In genomic region chr11:1279674-1280055, GRCh38 we compare ENCODE assay signal across 29 cellular contexts. TPM values are rescaled to one million over a fixed set of nuclear protein-coding genes. Genes with fewer than 3 reads are reported as not detected.
"Had no signal": no experiment of that assay in that cellular context is flagged by ENCODE, and none has a peak within 500 bp of the region (broad histone marks: within the 10 kb centered on the region; RNA-seq: fewer than 3 reads in every experiment).

No MANE protein-coding gene starts in this region.

- H3K27ac ChIP-seq: esophagus squamous epithelium, gastroesophageal sphincter, hepatocyte, lower lobe of right lung, neural progenitor cell, pancreas, right lobe of liver, testis, tibial nerve, upper lobe of right lung, vagina had no signal

- H3K4me3 ChIP-seq: esophagus squamous epithelium, gastroesophageal sphincter, hepatocyte, lower lobe of right lung, neural progenitor cell, pancreas, right lobe of liver, testis, tibial nerve, upper lobe of right lung, vagina had no signal

- DNase-seq: effector memory CD8-positive, alpha-beta T cell; esophagus squamous epithelium; foreskin fibroblast; kidney glomerular epithelial cell; stimulated activated CD4-positive, alpha-beta T cell treated with anti-CD3 and anti-CD28 coated beads, Interleukin-15, amount 100 ng/mL, for 24 hours; stimulated activated CD4-positive, alpha-beta T cell treated with anti-CD3 and anti-CD28 coated beads, Interleukin-1b, Interleukin-23, amount 100 ng/mL, for 48 hours; stimulated activated CD4-positive, alpha-beta T cell treated with anti-CD3 and anti-CD28 coated beads, Interleukin-4, amount 100 ng/mL, for 24 hours; stimulated activated naive CD8-positive, alpha-beta T cell treated with anti-CD3 and anti-CD28 coated beads, Interleukin-15, amount 100 ng/mL, for 72 hours; testis; upper lobe of right lung had no signal

- H3K79me2 ChIP-seq: hepatocyte had no signal

- H3K4me1 ChIP-seq: neural progenitor cell, pancreas, right lobe of liver, testis, vagina had no signal

- ATAC-seq: effector memory CD8-positive, alpha-beta T cell; gastroesophageal sphincter; left lobe of liver; lower lobe of right lung; pancreas; right lobe of liver; stimulated activated memory B cell treated with anti-CD40 and anti-IgM and Interleukin-4, amounts not matched to agents 10 μg/mL and 1 μg/mL and 100 μg/mL, for 72 hours; stimulated activated naive CD8-positive, alpha-beta T cell treated with anti-CD3 and anti-CD28 coated beads, Interleukin-15, amount 100 ng/mL, for 72 hours; upper lobe of right lung had no signal

- H3K9me3 Mint-ChIP-seq: dendritic cell treated with granulocyte-macrophage colony-stimulating factor and Interleukin-4, amounts not matched to agents 40 ng/mL and 50 ng/mL, for 4 days; effector memory CD8-positive, alpha-beta T cell; memory B cell; mesothelial cell of epicardium; natural killer cell treated with Interleukin-12 subunit alpha and Interleukin-12 subunit beta and Interleukin-15 and Interleukin-18, amount 100 ng/mL, for 72 hours; neural progenitor cell; stimulated activated memory B cell treated with anti-CD40 and anti-IgM and Interleukin-4, amounts not matched to agents 10 μg/mL and 1 μg/mL and 100 μg/mL, for 72 hours; stimulated activated naive CD8-positive, alpha-beta T cell treated with anti-CD3 and anti-CD28 coated beads, Interleukin-15, amount 100 ng/mL, for 72 hours had no signal

- H3K27me3 ChIP-seq: esophagus squamous epithelium, gastroesophageal sphincter, hepatocyte, neural progenitor cell, pancreas, right lobe of liver, testis, tibial nerve, upper lobe of right lung, vagina had no signal

- H3K27me3 Mint-ChIP-seq: dendritic cell treated with granulocyte-macrophage colony-stimulating factor and Interleukin-4, amounts not matched to agents 40 ng/mL and 50 ng/mL, for 4 days; effector memory CD8-positive, alpha-beta T cell; memory B cell; natural killer cell treated with Interleukin-12 subunit alpha and Interleukin-12 subunit beta and Interleukin-15 and Interleukin-18, amount 100 ng/mL, for 72 hours; progenitor cell of endocrine pancreas; stimulated activated memory B cell treated with anti-CD40 and anti-IgM and Interleukin-4, amounts not matched to agents 10 μg/mL and 1 μg/mL and 100 μg/mL, for 72 hours; stimulated activated naive CD8-positive, alpha-beta T cell treated with anti-CD3 and anti-CD28 coated beads, Interleukin-15, amount 100 ng/mL, for 72 hours had no signal

- H3K36me3 Mint-ChIP-seq: natural killer cell treated with Interleukin-12 subunit alpha and Interleukin-12 subunit beta and Interleukin-15 and Interleukin-18, amount 100 ng/mL, for 72 hours had no signal

- H3K36me3 ChIP-seq: neural progenitor cell had no signal

- H2AFZ ChIP-seq: hepatocyte, neural progenitor cell had no signal

- H3K4me1 Mint-ChIP-seq: memory B cell; mesothelial cell of epicardium; stimulated activated memory B cell treated with anti-CD40 and anti-IgM and Interleukin-4, amounts not matched to agents 10 μg/mL and 1 μg/mL and 100 μg/mL, for 72 hours; stimulated activated naive CD8-positive, alpha-beta T cell treated with anti-CD3 and anti-CD28 coated beads, Interleukin-15, amount 100 ng/mL, for 72 hours had no signal

- H3K9me3 ChIP-seq: esophagus squamous epithelium, gastroesophageal sphincter, lower lobe of right lung, pancreas, right lobe of liver, testis, tibial nerve, upper lobe of right lung, vagina had no signal

- H3K4me2 ChIP-seq: hepatocyte, neural progenitor cell had no signal

- H3K9ac ChIP-seq: neural progenitor cell had no signal

- FAIRE-seq: colon, pancreas had no signal

- H3K27ac Mint-ChIP-seq: dendritic cell treated with granulocyte-macrophage colony-stimulating factor and Interleukin-4, amounts not matched to agents 40 ng/mL and 50 ng/mL, for 4 days; effector memory CD8-positive, alpha-beta T cell; memory B cell; mesothelial cell of epicardium; natural killer cell treated with Interleukin-12 subunit alpha and Interleukin-12 subunit beta and Interleukin-15 and Interleukin-18, amount 100 ng/mL, for 72 hours; neural progenitor cell; progenitor cell of endocrine pancreas; stimulated activated memory B cell treated with anti-CD40 and anti-IgM and Interleukin-4, amounts not matched to agents 10 μg/mL and 1 μg/mL and 100 μg/mL, for 72 hours had no signal

- H3K4me3 Mint-ChIP-seq: dendritic cell treated with granulocyte-macrophage colony-stimulating factor and Interleukin-4, amounts not matched to agents 40 ng/mL and 50 ng/mL, for 4 days; effector memory CD8-positive, alpha-beta T cell; memory B cell; mesothelial cell of epicardium; natural killer cell treated with Interleukin-12 subunit alpha and Interleukin-12 subunit beta and Interleukin-15 and Interleukin-18, amount 100 ng/mL, for 72 hours; neural progenitor cell; stimulated activated memory B cell treated with anti-CD40 and anti-IgM and Interleukin-4, amounts not matched to agents 10 μg/mL and 1 μg/mL and 100 μg/mL, for 72 hours; stimulated activated naive CD8-positive, alpha-beta T cell treated with anti-CD3 and anti-CD28 coated beads, Interleukin-15, amount 100 ng/mL, for 72 hours had no signal

RNA-seq across cellular contexts. Expression of gene MUC5B, which starts 56.8 kb away (rescaled TPM):
- total RNA-seq: epithelial cell of proximal tubule; mesothelial cell of epicardium; natural killer cell treated with Interleukin-12 subunit alpha and Interleukin-12 subunit beta and Interleukin-15 and Interleukin-18, amount 100 ng/mL, for 72 hours; occipital lobe; progenitor cell of endocrine pancreas; subcutaneous adipose tissue had no signal
